20 cellular contexts compared by ENCODE assay signal in the genomic region with DNA sequence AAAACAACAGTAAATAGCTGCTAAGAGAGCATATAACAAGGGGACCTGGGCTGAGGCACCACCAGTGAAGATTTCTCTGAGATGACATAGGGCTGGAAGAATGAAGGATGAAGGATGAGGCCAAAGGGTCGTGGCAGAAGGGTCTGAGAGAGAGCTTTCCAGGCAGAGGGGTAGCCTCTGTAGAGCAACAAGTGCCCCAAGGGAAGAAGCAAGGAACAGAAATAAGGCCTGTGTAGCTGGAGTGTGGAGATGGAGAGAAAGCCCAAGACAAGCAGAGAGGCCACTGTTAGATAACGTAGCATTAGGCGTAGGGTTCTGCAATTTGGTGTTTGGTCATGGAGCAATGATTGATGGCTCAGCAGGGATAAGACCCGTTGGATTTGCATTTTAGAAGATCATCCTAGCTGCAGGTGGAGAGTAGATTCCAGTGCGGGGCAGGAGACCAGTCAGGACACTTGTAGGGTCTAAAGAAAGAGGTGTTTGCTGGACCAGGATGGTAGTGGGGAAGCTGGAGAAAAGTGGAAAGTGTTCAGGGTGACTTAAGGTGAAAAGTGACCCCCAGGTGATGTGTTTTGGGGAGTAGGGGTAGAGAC.
"Had no signal": no experiment of that assay in that cellular context is flagged by ENCODE, and none has a peak within 500 bp of the region (broad histone marks: within the 10 kb centered on the region; RNA-seq: fewer than 3 reads in every experiment).

No MANE protein-coding gene starts in this region.

- DNase-seq: IMR-90, Kasumi-1, MM.1S, NCI-H1092 treated with DMSO at 0.1 percent for 48 hours, NCI-H1436, NCI-H187, NCI-H2029, NCI-H2081 treated with DMSO at 0.1 percent for 48 hours, NCI-H2171, NCI-H226, NCI-H446, NCI-H510A, NCI-H524 treated with DMSO at 0.1 percent for 48 hours, NCI-H69, NCI-H774, RPMI8226, SHP77, SK-N-SH had no signal

- H3K9me3 ChIP-seq: SK-N-SH had no signal

- H3K27ac ChIP-seq: KMS-11 had no signal

- ATAC-seq: HepG2 had no signal
